In the genomic region with DNA sequence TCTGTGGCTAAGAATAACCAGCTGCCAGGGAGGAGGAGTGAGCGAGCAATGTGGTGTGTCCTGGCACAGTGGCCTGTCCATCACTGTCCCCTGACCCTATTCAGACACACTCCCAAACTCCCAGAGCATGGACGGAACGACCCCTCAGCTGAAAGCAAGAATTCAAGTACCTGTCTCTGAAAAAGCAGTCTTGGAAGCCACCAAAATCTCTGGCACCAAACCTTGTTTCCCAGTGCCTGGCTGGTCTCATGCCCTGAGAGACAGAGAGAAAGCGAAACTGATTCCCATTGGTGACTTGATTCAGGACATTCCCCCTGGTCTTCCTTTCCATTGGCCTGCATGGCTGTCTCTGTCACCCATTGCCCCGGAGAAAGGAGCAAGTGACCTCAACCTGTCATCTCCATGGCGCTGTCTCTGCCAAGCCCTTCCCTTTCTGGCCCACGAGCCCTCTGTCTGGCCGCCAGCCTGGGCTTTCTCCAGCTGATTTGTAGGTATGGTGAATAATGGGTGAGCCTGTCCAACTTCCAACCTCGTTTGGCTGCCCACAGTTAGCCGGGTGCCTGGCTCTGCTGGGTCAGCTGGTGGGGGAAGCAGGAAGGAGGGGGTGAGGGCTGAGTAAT, we compare ENCODE assay signal across 8 cellular contexts. TPM values are rescaled to one million over a fixed set of nuclear protein-coding genes. Genes with fewer than 3 reads are reported as not detected.
DNase-seq lines count a peak whose midpoint lies in the region; ATAC-seq and FAIRE-seq lines count a peak whose summit lies in the region.

A gene with protein sequence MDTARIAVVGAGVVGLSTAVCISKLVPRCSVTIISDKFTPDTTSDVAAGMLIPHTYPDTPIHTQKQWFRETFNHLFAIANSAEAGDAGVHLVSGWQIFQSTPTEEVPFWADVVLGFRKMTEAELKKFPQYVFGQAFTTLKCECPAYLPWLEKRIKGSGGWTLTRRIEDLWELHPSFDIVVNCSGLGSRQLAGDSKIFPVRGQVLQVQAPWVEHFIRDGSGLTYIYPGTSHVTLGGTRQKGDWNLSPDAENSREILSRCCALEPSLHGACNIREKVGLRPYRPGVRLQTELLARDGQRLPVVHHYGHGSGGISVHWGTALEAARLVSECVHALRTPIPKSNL (minus strand): TSS at position 279 of the 620 bp plus-strand sequence. CDS start 2,113 bp downstream, outside the sequence.

- no peak for FAIRE-seq in small intestine (lab: Jason Lieb, UNC)

- peak; percentile 50 for ATAC-seq in activated naive CD8-positive, alpha-beta T cell treated with anti-CD3 and anti-CD28 coated beads, Interleukin-2, amount 10 ng/mL, durations not matched to agents 7 days and 5 days (ENCODE audit: low read depth)
- ATAC-seq in GM21737 (IDR thresholded peaks at IDR 0.05; ENCODE audit: unreplicated experiment) = no peak
- ATAC-seq in GM18909 (IDR thresholded peaks at IDR 0.05; ENCODE audit: poor library complexity, unreplicated experiment) = no peak

- H3K27me3 ChIP-seq in small intestine (ENCODE audit: control insufficient read depth in 2 of 2, insufficient read depth in 2 of 2, low read length in 2 of 2) = no peaks in the 10 kb centered on the region

- H3K4me1 ChIP-seq in small intestine (ENCODE audit: control insufficient read depth in 2 of 2, insufficient read depth in 1 of 2, low read depth in 1 of 2, low read length in 1 of 2) = peaks cover 5 to 12% of the 10 kb centered on the region in 2 donors

- no peaks in the 10 kb centered on the region for H3K9me3 ChIP-seq in small intestine (ENCODE audit: control insufficient read depth, low read depth)

- H3K9me3 Mint-ChIP-seq in activated naive CD8-positive, alpha-beta T cell treated with anti-CD3 and anti-CD28 coated beads, Interleukin-2, amount 10 ng/mL, durations not matched to agents 7 days and 5 days = no peaks in the 10 kb centered on the region
- H3K9me3 Mint-ChIP-seq in activated naive CD8-positive, alpha-beta T cell treated with anti-CD3 and anti-CD28 coated beads for 36 hours = no peaks in the 10 kb centered on the region

- peak within 1 kb of the TSS in 1 of 2 donors; percentile 39 for H3K4me3 ChIP-seq in small intestine (ENCODE audit: low read depth in 1 of 2, low read length in 2 of 2)

- H3K4me1 Mint-ChIP-seq in activated naive CD8-positive, alpha-beta T cell treated with anti-CD3 and anti-CD28 coated beads, Interleukin-2, amount 10 ng/mL, durations not matched to agents 7 days and 5 days = peaks cover 1% of the 10 kb centered on the region
- peaks cover 3% of the 10 kb centered on the region for H3K4me1 Mint-ChIP-seq in activated naive CD8-positive, alpha-beta T cell treated with anti-CD3 and anti-CD28 coated beads for 36 hours

- POLR2A ChIA-PET in activated naive CD8-positive, alpha-beta T cell treated with anti-CD3 and anti-CD28 coated beads, Interleukin-2, amount 10 ng/mL, durations not matched to agents 7 days and 5 days (lab: Charles Lee) = no interaction called here

- DNase-seq in activated naive CD8-positive, alpha-beta T cell treated with anti-CD3 and anti-CD28 coated beads, Interleukin-2, amount 10 ng/mL, durations not matched to agents 7 days and 5 days = no peak
- no peak for DNase-seq in activated naive CD8-positive, alpha-beta T cell treated with anti-CD3 and anti-CD28 coated beads for 36 hours
- DNase-seq in inferior parietal cortex (ENCODE audit: extremely low spot score) = peak; percentile 82
- peak; percentile 94 for DNase-seq in small intestine
- no peak for DNase-seq in stimulated activated CD8-positive, alpha-beta memory T cell treated with anti-CD3 and anti-CD28 coated beads, Interleukin-4, amount 100 ng/mL, for 48 hours

- H3K27ac ChIP-seq in angular gyrus (ENCODE audit: low read depth, low read length) = peak within 1 kb of the TSS; percentile 88
- peak within 1 kb of the TSS; percentile 68 to 73 for H3K27ac ChIP-seq in small intestine (ENCODE audit: low read depth in 1 of 2, low read length in 1 of 2)

- 15 to 52% (median 18%) methylated on average over 10 of the region's 10 CpGs for WGBS in small intestine, 3 donors

- H3K4me3 Mint-ChIP-seq in activated naive CD8-positive, alpha-beta T cell treated with anti-CD3 and anti-CD28 coated beads, Interleukin-2, amount 10 ng/mL, durations not matched to agents 7 days and 5 days = peak within 1 kb of the TSS; percentile 13
- no peak within 1 kb of the TSS for H3K4me3 Mint-ChIP-seq in activated naive CD8-positive, alpha-beta T cell treated with anti-CD3 and anti-CD28 coated beads for 36 hours

- H3K36me3 Mint-ChIP-seq in activated naive CD8-positive, alpha-beta T cell treated with anti-CD3 and anti-CD28 coated beads, Interleukin-2, amount 10 ng/mL, durations not matched to agents 7 days and 5 days = no peaks in the 10 kb centered on the region
- no peaks in the 10 kb centered on the region for H3K36me3 Mint-ChIP-seq in activated naive CD8-positive, alpha-beta T cell treated with anti-CD3 and anti-CD28 coated beads for 36 hours

- peaks cover 6% of the 10 kb centered on the region for H3K27me3 Mint-ChIP-seq in activated naive CD8-positive, alpha-beta T cell treated with anti-CD3 and anti-CD28 coated beads, Interleukin-2, amount 10 ng/mL, durations not matched to agents 7 days and 5 days
- no peaks in the 10 kb centered on the region for H3K27me3 Mint-ChIP-seq in activated naive CD8-positive, alpha-beta T cell treated with anti-CD3 and anti-CD28 coated beads for 36 hours

- no peak within 1 kb of the TSS for H3K27ac Mint-ChIP-seq in activated naive CD8-positive, alpha-beta T cell treated with anti-CD3 and anti-CD28 coated beads, Interleukin-2, amount 10 ng/mL, durations not matched to agents 7 days and 5 days
- no peak within 1 kb of the TSS for H3K27ac Mint-ChIP-seq in activated naive CD8-positive, alpha-beta T cell treated with anti-CD3 and anti-CD28 coated beads for 36 hours

- no peaks in the 10 kb centered on the region for H3K36me3 ChIP-seq in small intestine (ENCODE audit: control insufficient read depth in 2 of 2, insufficient read depth in 2 of 2, low read length in 2 of 2)

RNA-seq across cellular contexts. Expression of the gene that starts here (rescaled TPM):
- total RNA-seq in activated naive CD8-positive, alpha-beta T cell treated with anti-CD3 and anti-CD28 coated beads, Interleukin-2, amount 10 ng/mL, durations not matched to agents 7 days and 5 days = not detected
- not detected for total RNA-seq in activated naive CD8-positive, alpha-beta T cell treated with anti-CD3 and anti-CD28 coated beads for 36 hours
- 1 to 10 TPM; 4.4 to 8.5 (median 8.1) TPM for polyA plus RNA-seq in small intestine

Comparison
In these comparisons a context has a peak if more than half of its experiments do, and no peak if none do; other contexts are left out.
1. Peak in ATAC-seq in activated naive CD8-positive, alpha-beta T cell treated with anti-CD3 and anti-CD28 coated beads, Interleukin-2, amount 10 ng/mL, durations not matched to agents 7 days and 5 days; RNA of the gene not detected or under 1 TPM.
2. DNase-seq: peak in inferior parietal cortex (single experiment) and small intestine (single experiment); none in activated naive CD8-positive, alpha-beta T cell treated with anti-CD3 and anti-CD28 coated beads, Interleukin-2, amount 10 ng/mL, durations not matched to agents 7 days and 5 days (single experiment), activated naive CD8-positive, alpha-beta T cell treated with anti-CD3 and anti-CD28 coated beads for 36 hours (single experiment) and stimulated activated CD8-positive, alpha-beta memory T cell treated with anti-CD3 and anti-CD28 coated beads, Interleukin-4, amount 100 ng/mL, for 48 hours (single experiment).